ENCODE assay signal across 1 cellular context in genomic region chr16:11356573-11357331, GRCh38.
TF ChIP-seq lines count a peak whose summit lies in the region.

No MANE protein-coding gene starts in this region.

TF ChIP-seq in K562, 482 proteins besides CTCF, POLR2A, EP300 and RAD21 (continued from another document and continues in another):
- TF ChIP-seq ZNF12 (CRISPR knock-in tag; IDR thresholded peaks at IDR 0.05) (no peak), E2F5 (CRISPR knock-in tag; IDR thresholded peaks at IDR 0.05) (no peak), ZBED1 (IDR thresholded peaks at IDR 0.05) (no peak), ZBTB2 (IDR thresholded peaks at IDR 0.05) (no peak), PRMT5 (CRISPR knock-in tag; IDR thresholded peaks at IDR 0.05) (no peak), MYC (IDR thresholded peaks at IDR 0.05; ENCODE audit: low read depth, low read length) (no peak; the same call in 1 of the 2 replicates), MYC (CRISPR knock-in tag; IDR thresholded peaks at IDR 0.05; ENCODE audit: borderline replicate concordance, low read depth) (no peak), NFATC3 (IDR thresholded peaks at IDR 0.05) (no peak), KLF16 (IDR thresholded peaks at IDR 0.05) (0 out of 2 replicates have a peak, but pooled peaks have one; percentile 37), HMGN3 (IDR thresholded peaks at IDR 0.05; ENCODE audit: borderline replicate concordance, extremely low read depth, insufficient read length, low read depth, low read length) (no peak), NFYB (IDR thresholded peaks at IDR 0.05; ENCODE audit: extremely low read depth, insufficient read length) (no peak), RNF2 (IDR thresholded peaks at IDR 0.05) (no peak), ZMIZ1 (IDR thresholded peaks at IDR 0.05; ENCODE audit: low read depth in 2 of 2, low read length in 2 of 2) (no peak), ZBTB17 (CRISPR knock-in tag; IDR thresholded peaks at IDR 0.05) (no peak), ZNF644 (tag; IDR thresholded peaks at IDR 0.05; ENCODE audit: low read depth) (no peak), TCF3 (CRISPR knock-in tag; IDR thresholded peaks at IDR 0.05) (no peak), NR3C1 (CRISPR knock-in tag; IDR thresholded peaks at IDR 0.05) (no peak), REST (CRISPR knock-in tag; IDR thresholded peaks at IDR 0.05; ENCODE audit: low read depth) (no peak), ZBTB43 (CRISPR knock-in tag; IDR thresholded peaks at IDR 0.05) (no peak), MLX (CRISPR knock-in tag; conservative IDR thresholded peaks at IDR 0.05) (no peak), SMC3 (conservative IDR thresholded peaks at IDR 0.05; ENCODE audit: insufficient read depth, low read depth, low read length) (peak; percentile 76), ZNF41 (CRISPR knock-in tag; conservative IDR thresholded peaks at IDR 0.05) (no peak), XRCC5 (IDR thresholded peaks at IDR 0.05; ENCODE audit: low read depth, low read length) (peak; percentile 70)
- TF ChIP-seq, protein P1, sequence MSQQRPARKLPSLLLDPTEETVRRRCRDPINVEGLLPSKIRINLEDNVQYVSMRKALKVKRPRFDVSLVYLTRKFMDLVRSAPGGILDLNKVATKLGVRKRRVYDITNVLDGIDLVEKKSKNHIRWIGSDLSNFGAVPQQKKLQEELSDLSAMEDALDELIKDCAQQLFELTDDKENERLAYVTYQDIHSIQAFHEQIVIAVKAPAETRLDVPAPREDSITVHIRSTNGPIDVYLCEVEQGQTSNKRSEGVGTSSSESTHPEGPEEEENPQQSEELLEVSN (IDR thresholded peaks at IDR 0.05; ENCODE audit: borderline replicate concordance in 1 of 2, extremely low read depth in 1 of 2, insufficient read depth in 1 of 2, insufficient read length in 1 of 2, low read depth in 1 of 2, low read length in 1 of 2, poor library complexity in 1 of 2, severe bottlenecking in 1 of 2) = peak in 1 of 2 experiments; percentile 14
- TF ChIP-seq, protein P2, sequence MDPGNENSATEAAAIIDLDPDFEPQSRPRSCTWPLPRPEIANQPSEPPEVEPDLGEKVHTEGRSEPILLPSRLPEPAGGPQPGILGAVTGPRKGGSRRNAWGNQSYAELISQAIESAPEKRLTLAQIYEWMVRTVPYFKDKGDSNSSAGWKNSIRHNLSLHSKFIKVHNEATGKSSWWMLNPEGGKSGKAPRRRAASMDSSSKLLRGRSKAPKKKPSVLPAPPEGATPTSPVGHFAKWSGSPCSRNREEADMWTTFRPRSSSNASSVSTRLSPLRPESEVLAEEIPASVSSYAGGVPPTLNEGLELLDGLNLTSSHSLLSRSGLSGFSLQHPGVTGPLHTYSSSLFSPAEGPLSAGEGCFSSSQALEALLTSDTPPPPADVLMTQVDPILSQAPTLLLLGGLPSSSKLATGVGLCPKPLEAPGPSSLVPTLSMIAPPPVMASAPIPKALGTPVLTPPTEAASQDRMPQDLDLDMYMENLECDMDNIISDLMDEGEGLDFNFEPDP (CRISPR knock-in tag; IDR thresholded peaks at IDR 0.05) = no peak
- TF ChIP-seq, protein P3, sequence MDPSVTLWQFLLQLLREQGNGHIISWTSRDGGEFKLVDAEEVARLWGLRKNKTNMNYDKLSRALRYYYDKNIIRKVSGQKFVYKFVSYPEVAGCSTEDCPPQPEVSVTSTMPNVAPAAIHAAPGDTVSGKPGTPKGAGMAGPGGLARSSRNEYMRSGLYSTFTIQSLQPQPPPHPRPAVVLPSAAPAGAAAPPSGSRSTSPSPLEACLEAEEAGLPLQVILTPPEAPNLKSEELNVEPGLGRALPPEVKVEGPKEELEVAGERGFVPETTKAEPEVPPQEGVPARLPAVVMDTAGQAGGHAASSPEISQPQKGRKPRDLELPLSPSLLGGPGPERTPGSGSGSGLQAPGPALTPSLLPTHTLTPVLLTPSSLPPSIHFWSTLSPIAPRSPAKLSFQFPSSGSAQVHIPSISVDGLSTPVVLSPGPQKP (CRISPR knock-in tag; IDR thresholded peaks at IDR 0.05) = no peak
- TF ChIP-seq, protein P4, sequence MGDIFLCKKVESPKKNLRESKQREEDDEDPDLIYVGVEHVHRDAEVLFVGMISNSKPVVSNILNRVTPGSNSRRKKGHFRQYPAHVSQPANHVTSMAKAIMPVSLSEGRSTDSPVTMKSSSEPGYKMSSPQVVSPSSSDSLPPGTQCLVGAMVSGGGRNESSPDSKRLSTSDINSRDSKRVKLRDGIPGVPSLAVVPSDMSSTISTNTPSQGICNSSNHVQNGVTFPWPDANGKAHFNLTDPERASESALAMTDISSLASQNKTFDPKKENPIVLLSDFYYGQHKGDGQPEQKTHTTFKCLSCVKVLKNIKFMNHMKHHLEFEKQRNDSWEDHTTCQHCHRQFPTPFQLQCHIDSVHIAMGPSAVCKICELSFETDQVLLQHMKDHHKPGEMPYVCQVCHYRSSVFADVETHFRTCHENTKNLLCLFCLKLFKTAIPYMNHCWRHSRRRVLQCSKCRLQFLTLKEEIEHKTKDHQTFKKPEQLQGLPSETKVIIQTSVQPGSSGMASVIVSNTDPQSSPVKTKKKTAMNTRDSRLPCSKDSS (IDR thresholded peaks at IDR 0.05; ENCODE audit: low read depth, partially characterized antibody) = no peak
